In the genomic region with DNA sequence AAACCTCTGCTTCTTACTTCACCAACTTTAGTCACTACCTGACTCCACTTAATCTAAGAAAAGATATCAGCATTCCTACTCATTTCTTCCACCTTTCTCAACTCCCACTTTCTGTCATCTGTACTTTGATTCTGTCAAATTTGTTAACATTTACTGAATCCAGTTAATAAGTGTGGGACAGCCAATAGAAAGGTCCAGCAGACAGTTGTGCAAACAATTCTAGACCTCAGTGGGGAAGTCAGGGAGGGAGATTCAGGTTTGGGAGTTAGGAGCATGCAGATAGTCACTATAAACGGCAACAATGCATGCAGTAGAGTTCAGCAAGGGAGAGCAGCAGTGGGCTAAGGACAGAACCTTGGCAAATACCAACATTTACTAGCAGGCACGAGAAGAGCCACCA, we compare ENCODE assay signal across 23 cellular contexts.
"Had no signal": no experiment of that assay in that cellular context is flagged by ENCODE, and none has a peak within 500 bp of the region (broad histone marks: within the 10 kb centered on the region; RNA-seq: fewer than 3 reads in every experiment).

No MANE protein-coding gene starts in this region.

- H3K27me3 Mint-ChIP-seq: activated naive CD8-positive, alpha-beta T cell; naive B cell had no signal

- ATAC-seq: activated T-cell treated with anti-CD3 and anti-CD28 coated beads, Interleukin-2, amount 50 U/mL, for 72 hours; heart right ventricle; pancreas; WTC11 had no signal

- H3K4me3 Mint-ChIP-seq: activated naive CD8-positive, alpha-beta T cell; activated T-cell treated with anti-CD3 and anti-CD28 coated beads, Interleukin-2, amount 50 U/mL, for 72 hours; mesothelial cell of epicardium; T-helper 1 cell treated with Interleukin-12 subunit alpha and Interleukin-12 subunit beta and Interleukin-4 antibody, amounts not matched to agents 30 μg/mL and 1 μg/mL, for 36 hours; WTC11 had no signal

- H3K9me3 ChIP-seq: esophagus muscularis mucosa, heart right ventricle, left ventricle myocardium inferior, pancreas, prostate gland, spleen, testis, transverse colon had no signal

- H3K27me3 ChIP-seq: esophagus muscularis mucosa, pancreas, testis, transverse colon had no signal

- FAIRE-seq: urothelium cell line had no signal

- H3K36me3 ChIP-seq: prostate gland had no signal

- DNase-seq: activated CD4-positive, alpha-beta T cell treated with anti-CD3 and anti-CD28 coated beads for 1 hour; activated effector memory CD4-positive, alpha-beta T cell treated with Interleukin-2 at 50 U/mL for 16 hours; activated naive CD4-positive, alpha-beta T cell treated with Interleukin-2 at 50 U/mL for 16 hours; activated T-cell treated with anti-CD3 and anti-CD28 coated beads for 4 hours; activated T-cell treated with anti-CD3 and anti-CD28 coated beads, Interleukin-2, amount 50 U/mL, for 72 hours; foreskin melanocyte; heart right ventricle; left ventricle myocardium inferior; naive B cell; nucleus accumbens; pancreas; spleen; stimulated activated naive CD4-positive, alpha-beta T cell treated with Interleukin-2 at 50 U/mL for 16 hours; SW 1271; testis; transverse colon had no signal

- H3K4me3 ChIP-seq: esophagus muscularis mucosa, heart right ventricle, left ventricle myocardium inferior, pancreas, prostate gland, spleen, testis, transverse colon had no signal

- H3K9me3 Mint-ChIP-seq: activated T-cell treated with anti-CD3 and anti-CD28 coated beads, Interleukin-2, amount 50 U/mL, for 72 hours; mesothelial cell of epicardium; naive B cell; T-helper 1 cell treated with Interleukin-12 subunit alpha and Interleukin-12 subunit beta and Interleukin-4 antibody, amounts not matched to agents 30 μg/mL and 1 μg/mL, for 36 hours; WTC11 had no signal

- H3K27ac ChIP-seq: esophagus muscularis mucosa, left ventricle myocardium inferior, pancreas, prostate gland, spleen, testis, transverse colon had no signal

- H3K27ac Mint-ChIP-seq: activated T-cell treated with anti-CD3 and anti-CD28 coated beads, Interleukin-2, amount 50 U/mL, for 72 hours; mesothelial cell of epicardium; T-helper 1 cell treated with Interleukin-12 subunit alpha and Interleukin-12 subunit beta and Interleukin-4 antibody, amounts not matched to agents 30 μg/mL and 1 μg/mL, for 36 hours; WTC11 had no signal

- H3K4me1 ChIP-seq: prostate gland had no signal
